In genomic region chr2:85741211-85741610, GRCh38 we compare ENCODE assay signal across 13 cellular contexts. TPM values are rescaled to one million over a fixed set of nuclear protein-coding genes. Genes with fewer than 3 reads are reported as not detected.
A peak's percentile ranks its signal among the peaks of the same experiment; 100 is the strongest.
DNase-seq lines count a peak whose midpoint lies in the region; ATAC-seq and TF ChIP-seq lines count a peak whose summit lies in the region.
"Had no signal": no experiment of that assay in that cellular context is flagged by ENCODE, and none has a peak within 500 bp of the region (broad histone marks: within the 10 kb centered on the region; RNA-seq: fewer than 3 reads in every experiment).

No MANE protein-coding gene starts in this region.

- H3K4me2 ChIP-seq in parathyroid adenoma (ENCODE audit: low read length), result no peak overlapping the region

- H3K27ac ChIP-seq in parathyroid adenoma (peak overlapping the region; percentile 90), aorta (ENCODE audit: low read depth in 1 of 2, low read length in 2 of 2) (peak overlapping the region; percentile 73 to 98)

- 3 to 11% methylated on average over 8 of the region's 8 CpGs for WGBS in aorta, 2 donors

- H3K27me3 ChIP-seq in parathyroid adenoma (ENCODE audit: control insufficient read depth, insufficient read depth, low read length) (no peaks in the 10 kb centered on the region), aorta (ENCODE audit: control insufficient read depth in 1 of 2, insufficient read depth in 2 of 2, low read length in 1 of 2) (no peaks in the 10 kb centered on the region)

- H3K27me3 Mint-ChIP-seq in brain (peaks cover 5% of the 10 kb centered on the region), immature natural killer cell (ENCODE audit: low read depth in 3 of 3) (peaks cover 11 to 23% (median 14%) of the 10 kb centered on the region in 3 donors)

- no peak for TF ChIP-seq CTCF in brain (conservative IDR thresholded peaks at IDR 0.05)
- TF ChIP-seq CTCF in parathyroid adenoma (IDR thresholded peaks at IDR 0.05), result no peak

- intact Hi-C loops in left ventricle myocardium superior (cut with micrococcal nuclease), result no loop called here
- intact Hi-C loops in aorta (cut with DNase I), result loop anchor here in 1 of 2 donors (10.0 kb wide), 1 partner anchor 144 kb away; the partner anchor contains the start of gene ST3GAL5

- H3K9me3 Mint-ChIP-seq in brain (peaks cover 0 to 12% (median 4%) of the 10 kb centered on the region in 5 experiments), immature natural killer cell (no peaks in the 10 kb centered on the region)
- H3K9me3 Mint-ChIP-seq: activated naive CD8-positive, alpha-beta T cell treated with anti-CD3 and anti-CD28 coated beads, Interleukin-2, amount 10 ng/mL, durations not matched to agents 7 days and 5 days had no signal

- H3K36me3 ChIP-seq in parathyroid adenoma (ENCODE audit: control insufficient read depth, insufficient read depth, low read length) (no peaks in the 10 kb centered on the region), aorta (ENCODE audit: control insufficient read depth in 1 of 2, insufficient read depth in 2 of 2, low read length in 1 of 2) (no peaks in the 10 kb centered on the region)

- H3K27ac Mint-ChIP-seq in brain (peak overlapping the region; percentile 96 to 99 (median 96)), immature natural killer cell (no peak overlapping the region)
- H3K27ac Mint-ChIP-seq: activated naive CD8-positive, alpha-beta T cell treated with anti-CD3 and anti-CD28 coated beads, Interleukin-2, amount 10 ng/mL, durations not matched to agents 7 days and 5 days had no signal

- H3K79me2 ChIP-seq in parathyroid adenoma, result no peaks in the 10 kb centered on the region

- H3K4me1 Mint-ChIP-seq in brain, result peaks cover 87% of the 10 kb centered on the region
- H3K4me1 Mint-ChIP-seq in immature natural killer cell, result no peaks in the 10 kb centered on the region
- H3K4me1 Mint-ChIP-seq: activated naive CD8-positive, alpha-beta T cell treated with anti-CD3 and anti-CD28 coated beads, Interleukin-2, amount 10 ng/mL, durations not matched to agents 7 days and 5 days had no signal

- H3K4me3 ChIP-seq in parathyroid adenoma (ENCODE audit: low read depth, low read length) (no peak overlapping the region), aorta (ENCODE audit: low read length in 2 of 2) (no peak overlapping the region)

- peaks cover 20% of the 10 kb centered on the region for H3K4me1 ChIP-seq in parathyroid adenoma
- peaks cover 0 to 13% of the 10 kb centered on the region in 2 donors for H3K4me1 ChIP-seq in aorta (ENCODE audit: control insufficient read depth in 1 of 2, insufficient read depth in 2 of 2, low read length in 2 of 2)

- H3K9me3 ChIP-seq in parathyroid adenoma (ENCODE audit: control insufficient read depth, low read length) (no peaks in the 10 kb centered on the region), aorta (ENCODE audit: control insufficient read depth, low read length) (no peaks in the 10 kb centered on the region)

- no peaks in the 10 kb centered on the region for H3K36me3 Mint-ChIP-seq in brain
- H3K36me3 Mint-ChIP-seq in immature natural killer cell, result no peaks in the 10 kb centered on the region
- H3K36me3 Mint-ChIP-seq: activated naive CD8-positive, alpha-beta T cell treated with anti-CD3 and anti-CD28 coated beads, Interleukin-2, amount 10 ng/mL, durations not matched to agents 7 days and 5 days had no signal

- H2AFZ ChIP-seq in parathyroid adenoma, result no peak overlapping the region

- ATAC-seq in left ventricle myocardium superior, result peak; percentile 56
- peak; percentile 12 for ATAC-seq in aorta (ENCODE audit: low FRiP score)

- DNase-seq in left ventricle myocardium superior, result peak; percentile 80
- DNase-seq in aorta, result peak; percentile 76 to 83
- no peak for DNase-seq in GOT3 (lab: John Stamatoyannopoulos, UW)
- DNase-seq in immature natural killer cell, result no peak
- no peak for DNase-seq in DMS53 (lab: John Stamatoyannopoulos, UW)
- DNase-seq: activated CD4-positive, alpha-beta T cell treated with anti-CD3 and anti-CD28 coated beads, Interleukin-2, amount 50 U/mL, for 48 hours; activated naive CD8-positive, alpha-beta T cell treated with anti-CD3 and anti-CD28 coated beads, Interleukin-2, amount 10 ng/mL, durations not matched to agents 7 days and 5 days; erythroblast; Karpas-422; NCI-H526 had no signal

- no peak overlapping the region for H3K9ac ChIP-seq in parathyroid adenoma

- H3K4me3 Mint-ChIP-seq in brain, result peak overlapping the region in 4 of 5 experiments; percentile 13 to 76 (median 64)
- no peak overlapping the region for H3K4me3 Mint-ChIP-seq in immature natural killer cell
- H3K4me3 Mint-ChIP-seq: activated naive CD8-positive, alpha-beta T cell treated with anti-CD3 and anti-CD28 coated beads, Interleukin-2, amount 10 ng/mL, durations not matched to agents 7 days and 5 days had no signal

RNA-seq across cellular contexts. Expression of gene ATOH8, which starts 12.6 kb away (rescaled TPM):
- polyA plus RNA-seq in brain (ENCODE audit: insufficient read depth, low read depth, low replicate concordance) (15.8 TPM), aorta (10 to 100 TPM; 51.5 to 78.8 TPM), immature natural killer cell (not detected)
- total RNA-seq in left ventricle myocardium superior (29.6 TPM), aorta (10 to 100 TPM; 56.7 to 68.5 TPM)
- total RNA-seq: activated naive CD8-positive, alpha-beta T cell treated with anti-CD3 and anti-CD28 coated beads, Interleukin-2, amount 10 ng/mL, durations not matched to agents 7 days and 5 days had no signal

RNA-seq across cellular contexts. Expression of gene GNLY, which starts 47.1 kb away (rescaled TPM):
- polyA plus RNA-seq in brain (ENCODE audit: insufficient read depth, low read depth, low replicate concordance), result 4.5 TPM
- 2.3 TPM for total RNA-seq in left ventricle myocardium superior
- total RNA-seq in aorta, result 1 to 10 TPM; 2.1 to 8.0 TPM
- under 1 TPM in 1 of 2 donors, not detected in 1; 0.43 TPM for polyA plus RNA-seq in aorta
- polyA plus RNA-seq in immature natural killer cell, result over 10,000 TPM; 13,165 to 20,506 (median 19,340) TPM
- total RNA-seq: kidney epithelial cell had no signal

Comparison
In these comparisons a context has a peak if more than half of its experiments do, and no peak if none do; other contexts are left out.
1. H3K27ac Mint-ChIP-seq: peak in brain (5 of 5); none in immature natural killer cell (0 of 6).
2. H3K4me3 Mint-ChIP-seq: peak in brain (4 of 5); none in immature natural killer cell (0 of 5).
3. DNase-seq: peak in left ventricle myocardium superior (single experiment) and aorta (2 of 2); none in GOT3 (single experiment), immature natural killer cell (0 of 3) and DMS53 (single experiment).
4. RNA of gene ATOH8, which starts 12.6 kb away (polyA plus RNA-seq): 51.5 to 78.8 TPM in aorta and 15.8 TPM in brain (single experiment); not detected in immature natural killer cell; every median in the first group is over 10 times any median in the second.
5. RNA of gene GNLY, which starts 47.1 kb away (polyA plus RNA-seq): 13,165 to 20,506 TPM in immature natural killer cell; 4.5 TPM in brain (single experiment) and 0.43 TPM in aorta; every median in the first group is over 1,000 times any median in the second.